In the genomic region with DNA sequence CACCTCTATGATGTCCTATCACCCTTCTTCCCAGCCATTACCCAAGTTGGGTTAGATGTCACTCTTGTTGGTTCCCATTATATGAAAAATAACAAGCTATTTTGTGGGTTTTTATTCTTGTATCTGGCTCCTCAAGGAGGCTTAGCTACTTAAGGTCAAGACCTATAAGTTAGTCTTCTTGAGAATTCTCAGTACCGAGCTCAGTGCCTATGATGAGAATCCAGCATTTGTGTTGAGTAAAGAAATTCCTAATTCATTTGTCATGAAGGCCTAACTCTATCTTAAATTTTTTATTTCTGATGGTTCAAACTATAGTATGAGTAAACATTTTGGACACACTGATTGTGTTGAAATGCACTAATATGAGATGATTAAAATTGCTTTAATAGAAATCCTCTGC, we compare ENCODE assay signal across 16 cellular contexts.
"Had no signal": no experiment of that assay in that cellular context is flagged by ENCODE, and none has a peak within 500 bp of the region (broad histone marks: within the 10 kb centered on the region; RNA-seq: fewer than 3 reads in every experiment).

No MANE protein-coding gene starts in this region.

- H3K4me3 ChIP-seq: heart left ventricle, lung, psoas muscle, right lobe of liver had no signal

- DNase-seq: activated CD4-positive, alpha-beta T cell treated with anti-CD3 and anti-CD28 coated beads, Interleukin-2, amount 10 ng/mL, durations not matched to agents 24 days and 14 days; activated CD4-positive, CD25-positive, alpha-beta regulatory T cell; activated CD8-positive, alpha-beta memory T cell treated with anti-CD3 and anti-CD28 coated beads for 24 hours; activated naive CD8-positive, alpha-beta T cell treated with anti-CD3 and anti-CD28 coated beads, Interleukin-2, amount 10 ng/mL, durations not matched to agents 7 days and 5 days; aorta; heart left ventricle; left cardiac atrium; midbrain; psoas muscle; right lobe of liver; stimulated activated naive CD8-positive, alpha-beta T cell treated with anti-CD3 and anti-CD28 coated beads, Interleukin-15, Interleukin-2, amounts not matched to agents 100 U/mL and 50 U/mL, for 24 hours; T-helper 2 cell; trophoblast cell had no signal

- H3K36me3 ChIP-seq: right lobe of liver had no signal

- ATAC-seq: heart left ventricle; left cardiac atrium; psoas muscle; right lobe of liver; stimulated activated naive CD8-positive, alpha-beta T cell treated with anti-CD3 and anti-CD28 coated beads, Interleukin-15, Interleukin-2, amounts not matched to agents 100 U/mL and 50 U/mL, for 24 hours had no signal

- H3K4me1 ChIP-seq: heart left ventricle, psoas muscle, right lobe of liver had no signal

- H3K9me3 Mint-ChIP-seq: activated CD4-positive, alpha-beta T cell treated with anti-CD3 and anti-CD28 coated beads, Interleukin-2, amount 10 ng/mL, durations not matched to agents 24 days and 14 days had no signal

- FAIRE-seq: colon, frontal cortex had no signal

- H3K27ac Mint-ChIP-seq: activated CD4-positive, alpha-beta T cell treated with anti-CD3 and anti-CD28 coated beads, Interleukin-2, amount 10 ng/mL, durations not matched to agents 24 days and 14 days; activated naive CD8-positive, alpha-beta T cell treated with anti-CD3 and anti-CD28 coated beads, Interleukin-2, amount 10 ng/mL, durations not matched to agents 7 days and 5 days had no signal

- H3K4me3 Mint-ChIP-seq: activated CD4-positive, alpha-beta T cell treated with anti-CD3 and anti-CD28 coated beads, Interleukin-2, amount 10 ng/mL, durations not matched to agents 24 days and 14 days; activated naive CD8-positive, alpha-beta T cell treated with anti-CD3 and anti-CD28 coated beads, Interleukin-2, amount 10 ng/mL, durations not matched to agents 7 days and 5 days had no signal

- H3K9me3 ChIP-seq: psoas muscle, right lobe of liver had no signal

- H3K27me3 ChIP-seq: heart left ventricle, right lobe of liver had no signal

- H3K27me3 Mint-ChIP-seq: activated CD4-positive, alpha-beta T cell treated with anti-CD3 and anti-CD28 coated beads, Interleukin-2, amount 10 ng/mL, durations not matched to agents 24 days and 14 days; activated naive CD8-positive, alpha-beta T cell treated with anti-CD3 and anti-CD28 coated beads, Interleukin-2, amount 10 ng/mL, durations not matched to agents 7 days and 5 days had no signal
